29 cellular contexts compared by ENCODE assay signal in genomic region chr2:168997113-168997512, GRCh38. TPM values are rescaled to one million over a fixed set of nuclear protein-coding genes. Genes with fewer than 3 reads are reported as not detected.
DNase-seq lines count a peak whose midpoint lies in the region; ATAC-seq and TF ChIP-seq lines count a peak whose summit lies in the region.
"Had no signal": no experiment of that assay in that cellular context is flagged by ENCODE, and none has a peak within 500 bp of the region (broad histone marks: within the 10 kb centered on the region; RNA-seq: fewer than 3 reads in every experiment).

No MANE protein-coding gene starts in this region.

- TF ChIP-seq EP300 in neural cell (conservative IDR thresholded peaks at IDR 0.05; ENCODE audit: poor library complexity, severe bottlenecking) = no peak

- peak overlapping the region; percentile 29 for H3K4me2 ChIP-seq in neural cell (ENCODE audit: low read length)
- no peak overlapping the region for H3K4me2 ChIP-seq in OCI-LY7 (ENCODE audit: low read length)

- H2AFZ ChIP-seq in neural cell (ENCODE audit: low read depth, low read length) (no peak overlapping the region), OCI-LY7 (ENCODE audit: low read length) (no peak overlapping the region)

- intact Hi-C loops in OCI-LY7 (cut with micrococcal nuclease; ENCODE audit: unreplicated experiment) = no loop called here

- CTCF ChIA-PET in HEK293 (lab: Yijun Ruan, JAX) (no interaction called here), OCI-LY7 (lab: Charles Lee; ENCODE audit: unreplicated experiment) (no interaction called here)

- no peaks in the 10 kb centered on the region for H3K27me3 Mint-ChIP-seq in activated naive CD8-positive, alpha-beta T cell treated with anti-CD3 and anti-CD28 coated beads, Interleukin-2, amount 50 U/mL, for 24 hours
- H3K27me3 Mint-ChIP-seq: CD4-positive, alpha-beta T cell had no signal

- H3K9ac ChIP-seq in neural cell (ENCODE audit: low read length) = no peak overlapping the region

- H3K27ac ChIP-seq in HEK293 (ENCODE audit: extremely low read depth, low read depth, low read length) = no peak overlapping the region
- H3K27ac ChIP-seq in cardiac muscle cell = peak overlapping the region; percentile 85
- H3K27ac ChIP-seq in neural cell (ENCODE audit: low read length) = no peak overlapping the region
- H3K27ac ChIP-seq in OCI-LY7 (ENCODE audit: low read depth, low read length, poor library complexity, severe bottlenecking) = no peak overlapping the region
- H3K27ac ChIP-seq: dorsolateral prefrontal cortex, left lung, pancreas, right lobe of liver, SJSA1, thyroid gland had no signal

- H3K9me2 ChIP-seq in neural cell (ENCODE audit: insufficient read depth, low read length) (no peaks in the 10 kb centered on the region), OCI-LY7 (ENCODE audit: insufficient read depth, low read length) (no peaks in the 10 kb centered on the region)

- H3K27me3 ChIP-seq in cardiac muscle cell (no peaks in the 10 kb centered on the region), neural cell (ENCODE audit: insufficient read depth, low read depth, low read length) (no peaks in the 10 kb centered on the region)
- H3K27me3 ChIP-seq: dorsolateral prefrontal cortex, heart right ventricle, left lung, pancreas, right lobe of liver, SJSA1, thyroid gland had no signal

- H3K4me1 Mint-ChIP-seq in activated naive CD8-positive, alpha-beta T cell treated with anti-CD3 and anti-CD28 coated beads, Interleukin-2, amount 50 U/mL, for 24 hours = peaks cover 15% of the 10 kb centered on the region
- H3K4me1 Mint-ChIP-seq: activated CD4-positive, alpha-beta T cell treated with anti-CD3 and anti-CD28 coated beads, Interleukin-2, amount 10 ng/mL, durations not matched to agents 24 days and 14 days; central memory CD8-positive, alpha-beta T cell; T-helper 17 cell had no signal

- TF ChIP-seq CTCF in HEK293 (tag by site-specific recombination; IDR thresholded peaks at IDR 0.05) (no peak), cardiac muscle cell (IDR thresholded peaks at IDR 0.05; ENCODE audit: low read depth, low read length) (no peak), neural cell (IDR thresholded peaks at IDR 0.05; ENCODE audit: poor library complexity, severe bottlenecking) (no peak), OCI-LY7 (conservative IDR thresholded peaks at IDR 0.05; ENCODE audit: low read length) (no peak)

- DNase-seq in amniotic epithelial cell (ENCODE audit: low read depth) (peak; percentile 70), cardiac muscle cell (ENCODE audit: low read depth in 1 of 2, low spot score in 1 of 2) (peak; percentile 47 to 82), OCI-LY7 (ENCODE audit: low spot score) (no peak), SKM-1 treated with dmso at 0.1 percent for 144 hours (lab: John Stamatoyannopoulos, UW; ENCODE audit: unreplicated experiment) (no peak)
- no peak for DNase-seq in activated naive CD8-positive, alpha-beta T cell treated with anti-CD3 and anti-CD28 coated beads, Interleukin-2, amount 50 U/mL, for 24 hours
- DNase-seq: activated CD4-positive, alpha-beta T cell treated with anti-CD3 and anti-CD28 coated beads, Interleukin-2, amount 10 ng/mL, durations not matched to agents 24 days and 14 days; activated naive CD4-positive, alpha-beta T cell treated with Interleukin-2 at 50 U/mL for 16 hours; activated T-cell treated with anti-CD3 and anti-CD28 coated beads, Interleukin-2, amount 50 U/mL, for 48 hours; amniotic stem cell; CD4-positive, alpha-beta T cell; dorsolateral prefrontal cortex; heart right ventricle; HFFc6; left lung; midbrain; MM.1S; NCI-H1694; NCI-H2171 treated with DMSO at 0.1 percent for 48 hours; NCI-H524 treated with DMSO at 0.1 percent for 48 hours; pancreas; right lobe of liver; T-helper 17 cell; thyroid gland had no signal

- H3K36me3 ChIP-seq in HEK293 (ENCODE audit: control insufficient read depth in 2 of 2, insufficient read depth in 1 of 2, low read length in 2 of 2) (no peaks in the 10 kb centered on the region), cardiac muscle cell (no peaks in the 10 kb centered on the region), neural cell (ENCODE audit: insufficient read depth, low read length) (no peaks in the 10 kb centered on the region), OCI-LY7 (ENCODE audit: insufficient read depth, low read length) (no peaks in the 10 kb centered on the region)
- H3K36me3 ChIP-seq: heart right ventricle, left lung, pancreas, SJSA1, thyroid gland had no signal

- H3K4me1 ChIP-seq in HEK293 (ENCODE audit: control insufficient read depth, insufficient read depth, low read length) = no peaks in the 10 kb centered on the region
- H3K4me1 ChIP-seq in cardiac muscle cell (ENCODE audit: low read depth) = peaks cover 68% of the 10 kb centered on the region
- H3K4me1 ChIP-seq in OCI-LY7 (ENCODE audit: insufficient read depth, low read length, poor library complexity, severe bottlenecking) = no peaks in the 10 kb centered on the region
- H3K4me1 ChIP-seq: pancreas had no signal

- ATAC-seq in activated naive CD8-positive, alpha-beta T cell treated with anti-CD3 and anti-CD28 coated beads, Interleukin-2, amount 50 U/mL, for 24 hours = no peak
- ATAC-seq: left lung, T-helper 17 cell had no signal

- H3K4me3 ChIP-seq in HEK293 (ENCODE audit: low read depth, low read length) (no peak overlapping the region), cardiac muscle cell (no peak overlapping the region), neural cell (ENCODE audit: low read length) (no peak overlapping the region), OCI-LY7 (ENCODE audit: low read depth, low read length, poor library complexity, severe bottlenecking) (no peak overlapping the region)
- H3K4me3 ChIP-seq: dorsolateral prefrontal cortex, heart right ventricle, left lung, pancreas, right lobe of liver, SJSA1, thyroid gland had no signal

- H3K9me3 Mint-ChIP-seq in activated naive CD8-positive, alpha-beta T cell treated with anti-CD3 and anti-CD28 coated beads, Interleukin-2, amount 50 U/mL, for 24 hours = no peaks in the 10 kb centered on the region
- H3K9me3 Mint-ChIP-seq: activated CD4-positive, alpha-beta T cell treated with anti-CD3 and anti-CD28 coated beads, Interleukin-2, amount 10 ng/mL, durations not matched to agents 24 days and 14 days; CD4-positive, alpha-beta T cell; central memory CD8-positive, alpha-beta T cell; natural killer cell treated with Interleukin-12 subunit alpha and Interleukin-12 subunit beta and Interleukin-15 and Interleukin-18, amount 100 ng/mL, for 72 hours; stimulated activated naive CD8-positive, alpha-beta T cell treated with anti-CD3 and anti-CD28 coated beads, Interleukin-15, Interleukin-2, amounts not matched to agents 100 ng/mL and 50 ng/mL, for 24 hours had no signal

- BruUV-seq in OCI-LY7 (replicated peaks; lab: Mats Ljungman, UMichigan) = no TSS peak

- H3K36me3 Mint-ChIP-seq in activated naive CD8-positive, alpha-beta T cell treated with anti-CD3 and anti-CD28 coated beads, Interleukin-2, amount 50 U/mL, for 24 hours (ENCODE audit: low read depth) = no peaks in the 10 kb centered on the region
- H3K36me3 Mint-ChIP-seq: natural killer cell treated with Interleukin-12 subunit alpha and Interleukin-12 subunit beta and Interleukin-15 and Interleukin-18, amount 100 ng/mL, for 72 hours had no signal

- no peak overlapping the region for H3K27ac Mint-ChIP-seq in activated naive CD8-positive, alpha-beta T cell treated with anti-CD3 and anti-CD28 coated beads, Interleukin-2, amount 50 U/mL, for 24 hours
- H3K27ac Mint-ChIP-seq: activated CD4-positive, alpha-beta T cell treated with anti-CD3 and anti-CD28 coated beads, Interleukin-2, amount 10 ng/mL, durations not matched to agents 24 days and 14 days; CD4-positive, alpha-beta T cell; HFFc6; natural killer cell treated with Interleukin-12 subunit alpha and Interleukin-12 subunit beta and Interleukin-15 and Interleukin-18, amount 100 ng/mL, for 72 hours; stimulated activated naive CD8-positive, alpha-beta T cell treated with anti-CD3 and anti-CD28 coated beads, Interleukin-15, Interleukin-2, amounts not matched to agents 100 ng/mL and 50 ng/mL, for 24 hours; T-helper 17 cell had no signal

- H3K9me3 ChIP-seq in HEK293 (ENCODE audit: control insufficient read depth, insufficient read depth, low read depth, low read length) (no peaks in the 10 kb centered on the region), cardiac muscle cell (ENCODE audit: low read depth) (no peaks in the 10 kb centered on the region), neural cell (ENCODE audit: low read length) (no peaks in the 10 kb centered on the region), OCI-LY7 (ENCODE audit: low read length) (no peaks in the 10 kb centered on the region)
- H3K9me3 ChIP-seq: heart right ventricle, left lung, pancreas, right lobe of liver, SJSA1, thyroid gland had no signal

- no peak for TF ChIP-seq RAD21 in neural cell (conservative IDR thresholded peaks at IDR 0.05)

- POLR2A ChIA-PET in HEK293 (lab: Yijun Ruan, JAX) = no interaction called here
- POLR2A ChIA-PET in OCI-LY7 (lab: Charles Lee) = interaction anchor here (0.8 kb wide), 1 partner anchor 19 kb away, joined by 3 read pairs; no protein-coding TSS in a partner anchor

- H3F3A ChIP-seq in neural cell (ENCODE audit: insufficient read depth, low read length, poor library complexity, severe bottlenecking) = no peaks in the 10 kb centered on the region

- H4K20me1 ChIP-seq in neural cell (ENCODE audit: insufficient read depth) = no peaks in the 10 kb centered on the region
- no peaks in the 10 kb centered on the region for H4K20me1 ChIP-seq in OCI-LY7 (ENCODE audit: insufficient read depth, low read length)

- no peaks in the 10 kb centered on the region for H3K79me2 ChIP-seq in neural cell (replicated peaks; ENCODE audit: insufficient read depth, low read length)
- no peaks in the 10 kb centered on the region for H3K79me2 ChIP-seq in OCI-LY7 (ENCODE audit: insufficient read depth, low read depth, low read length)

- H3K4me3 Mint-ChIP-seq in activated naive CD8-positive, alpha-beta T cell treated with anti-CD3 and anti-CD28 coated beads, Interleukin-2, amount 50 U/mL, for 24 hours = no peak overlapping the region
- H3K4me3 Mint-ChIP-seq: activated CD4-positive, alpha-beta T cell treated with anti-CD3 and anti-CD28 coated beads, Interleukin-2, amount 10 ng/mL, durations not matched to agents 24 days and 14 days; CD4-positive, alpha-beta T cell; central memory CD8-positive, alpha-beta T cell; HFFc6; natural killer cell treated with Interleukin-12 subunit alpha and Interleukin-12 subunit beta and Interleukin-15 and Interleukin-18, amount 100 ng/mL, for 72 hours; stimulated activated naive CD8-positive, alpha-beta T cell treated with anti-CD3 and anti-CD28 coated beads, Interleukin-15, Interleukin-2, amounts not matched to agents 100 ng/mL and 50 ng/mL, for 24 hours; T-helper 17 cell had no signal

RNA-seq across cellular contexts. Expression of gene ABCB11, which starts 34.0 kb away (rescaled TPM):
- total RNA-seq in cardiac muscle cell = 0.12 and 0.32 TPM in 2 replicates
- polyA plus RNA-seq in cardiac muscle cell = 0.02 and 0.06 TPM in 2 replicates
- not detected in 2 replicates for polyA plus RNA-seq in neural cell
- polyA minus RNA-seq in neural cell = not detected in 2 replicates
- total RNA-seq in OCI-LY7 (2014; rRNA removed; shearing (Covaris generic)) = not detected in 2 replicates
- total RNA-seq in OCI-LY7 (2022) = 0.04 TPM in 1 of 2 replicates, not detected in the other
- total RNA-seq: activated CD4-positive, alpha-beta T cell treated with anti-CD3 and anti-CD28 coated beads, Interleukin-2, amount 10 ng/mL, durations not matched to agents 24 days and 14 days; CD4-positive, alpha-beta T cell; SJSA1; T-helper 17 cell had no signal

Comparison
In these comparisons a context has a peak if more than half of its experiments do, and no peak if none do; other contexts are left out.
1. DNase-seq: peak in amniotic epithelial cell (single experiment) and cardiac muscle cell (2 of 2); none in activated naive CD8-positive, alpha-beta T cell treated with anti-CD3 and anti-CD28 coated beads, Interleukin-2, amount 50 U/mL, for 24 hours (single experiment), OCI-LY7 (single experiment) and SKM-1 treated with dmso at 0.1 percent for 144 hours (single experiment).